In genomic region chr10:43013065-43013464, GRCh38 we compare ENCODE assay signal across 31 cellular contexts.
DNase-seq lines count a peak whose midpoint lies in the region; ATAC-seq, FAIRE-seq and TF ChIP-seq lines count a peak whose summit lies in the region.
"Had no signal": no experiment of that assay in that cellular context is flagged by ENCODE, and none has a peak within 500 bp of the region (broad histone marks: within the 10 kb centered on the region; RNA-seq: fewer than 3 reads in every experiment).

No MANE protein-coding gene starts in this region.

- no peaks in the 10 kb centered on the region for H3K36me3 ChIP-seq in GM12878 (ENCODE audit: control insufficient read depth in 2 of 2, insufficient read depth in 2 of 2, low read length in 1 of 2)

- no peak overlapping the region for H3K4me3 ChIP-seq in NB4 (ENCODE audit: low read depth, low read length)
- H3K4me3 ChIP-seq in GM12878, result no peak overlapping the region
- H3K4me3 ChIP-seq: body of pancreas had no signal

- no peaks in the 10 kb centered on the region for H4K20me1 ChIP-seq in GM12878 (ENCODE audit: control insufficient read depth, insufficient read depth)

- no peak for FAIRE-seq in GM12878 (lab: Jason Lieb, UNC)
- FAIRE-seq: endothelial cell of umbilical vein, kidney had no signal

- H3K27me3 ChIP-seq in GM12878 (replicated peaks in 1 of 2; ENCODE audit: control insufficient read depth in 2 of 2, insufficient read depth in 2 of 2, low read length in 1 of 2), result no peaks in the 10 kb centered on the region; a peak in 1 of 4 replicates
- H3K27me3 ChIP-seq: body of pancreas had no signal

- intact Hi-C loops in GM12878 (cut with micrococcal nuclease; ENCODE audit: unreplicated experiment), result no loop called here

- in situ Hi-C loops in GM12878 (cut with MboI), result loop anchor here (25.0 kb wide), 1 partner anchor 99 kb away; no protein-coding TSS in a partner anchor

- no peaks in the 10 kb centered on the region for H3K9me3 ChIP-seq in GM12878 (replicated peaks; ENCODE audit: control insufficient read depth, insufficient read depth, low read length)
- H3K9me3 ChIP-seq: body of pancreas had no signal

- RAD21 ChIA-PET in GM12878 (lab: Charles Lee; ENCODE audit: unreplicated experiment), result no interaction called here

- peak; percentile 50 for ATAC-seq in HG02981 (IDR thresholded peaks at IDR 0.05; ENCODE audit: unreplicated experiment)
- ATAC-seq in GM12878, result 0 out of 3 replicates have a peak, but pooled peaks have one; percentile 21
- ATAC-seq: body of pancreas; naive thymus-derived CD4-positive, alpha-beta T cell; SK-N-SH treated with all-trans-retinoic acid at 6 μM for 48 hours had no signal

- TF ChIP-seq POLR2A in NB4 (IDR thresholded peaks at IDR 0.05; ENCODE audit: extremely low read depth, insufficient read length), result no peak
- no peak for TF ChIP-seq POLR2A in GM12878 (IDR thresholded peaks at IDR 0.05; ENCODE audit: low read depth, low read length)

- no peak overlapping the region for H3K9ac ChIP-seq in GM12878 (ENCODE audit: control insufficient read depth, insufficient read depth, low read length)

- SMC1A ChIA-PET in GM12878 (lab: Charles Lee; ENCODE audit: uncharacterized antibody, unreplicated experiment), result no interaction called here

- H2AFZ ChIP-seq in GM12878 (ENCODE audit: control insufficient read depth, low read depth, low read length), result no peak overlapping the region

- H3K4me1 ChIP-seq in GM12878 (ENCODE audit: control insufficient read depth, insufficient read depth, low read length), result no peaks in the 10 kb centered on the region
- H3K4me1 ChIP-seq: body of pancreas had no signal

- CTCF ChIA-PET in GM12878 (lab: Yijun Ruan, JAX), result no interaction called here

- H3K4me3 Mint-ChIP-seq in osteocyte (ENCODE audit: unreplicated experiment), result no peak overlapping the region
- H3K4me3 Mint-ChIP-seq: activated CD4-positive, alpha-beta T cell treated with anti-CD3 and anti-CD28 coated beads, Interleukin-2, amount 10 ng/mL, durations not matched to agents 24 days and 14 days; CD4-positive, alpha-beta memory T cell; HFFc6; naive thymus-derived CD4-positive, alpha-beta T cell; T-helper 2 cell treated with Interferon-gamma antibody and Interleukin-4, amounts not matched to agents 5 μg/mL and 100 μg/mL, for 36 hours had no signal

- H3K27me3 Mint-ChIP-seq in osteocyte (ENCODE audit: unreplicated experiment), result peaks cover 21% of the 10 kb centered on the region

- POLR2A ChIA-PET in GM12878 (lab: Charles Lee), result no interaction called here

- WGBS in GM12878 (ENCODE audit: insufficient coverage, insufficient replicate concordance, low lambda C conversion rate, missing lambda C conversion rate), result 0% methylated on average over 1 of the region's 1 CpG

- no peak overlapping the region for H3K4me2 ChIP-seq in GM12878 (ENCODE audit: control insufficient read depth, insufficient read depth)

- TF ChIP-seq CTCF in NB4 (IDR thresholded peaks at IDR 0.05; ENCODE audit: low read depth, low read length) (no peak), GM12878 (IDR thresholded peaks at IDR 0.05 in 2 of 3, conservative IDR thresholded peaks at IDR 0.05 in 1 of 3; ENCODE audit: control insufficient read depth in 2 of 3, extremely low read depth in 1 of 3, insufficient read depth in 1 of 3, low read depth in 3 of 3, low read length in 3 of 3) (no peak), osteocyte (IDR thresholded peaks at IDR 0.05) (no peak)

- H3K36me3 Mint-ChIP-seq in osteocyte (ENCODE audit: unreplicated experiment), result no peaks in the 10 kb centered on the region
- H3K36me3 Mint-ChIP-seq: CD4-positive, alpha-beta memory T cell had no signal

- DNase-seq in CD1c-positive myeloid dendritic cell (ENCODE audit: extremely low spot score) (peak; percentile 5), NB4 (ENCODE audit: low read depth) (peak; percentile 68), GM12878 (ENCODE audit: low read depth, low spot score) (no peak), NCI-H2196 (lab: John Stamatoyannopoulos, UW; ENCODE audit: unreplicated experiment) (no peak), NCI-H446 treated with DMSO at 0.1 percent for 48 hours (lab: John Stamatoyannopoulos, UW) (no peak), osteocyte (ENCODE audit: extremely low spot score, unreplicated experiment) (no peak), NCI-H2081 (lab: John Stamatoyannopoulos, UW) (no peak)
- DNase-seq: 8988T; activated CD4-positive, alpha-beta T cell treated with anti-CD3 and anti-CD28 coated beads, Interleukin-2, amount 10 ng/mL, durations not matched to agents 24 days and 14 days; activated gamma-delta T cell treated with Interleukin-2 at 50 U/mL for 16 hours; activated T-cell treated with anti-CD3 and anti-CD28 coated beads, Interleukin-2, amount 50 U/mL, for 1 hour; body of pancreas; CD4-positive, alpha-beta memory T cell; cerebellar nuclear complex; DMS 273 treated with DMSO at 0.1 percent for 48 hours; HFFc6; kidney; midbrain; naive thymus-derived CD4-positive, alpha-beta T cell; NCI-H1105; NCI-H1930; NCI-H2227 treated with DMSO at 0.1 percent for 48 hours; NCI-H748 treated with DMSO at 0.1 percent for 48 hours; nucleus accumbens; stimulated activated CD4-positive, alpha-beta T cell treated with anti-CD3 and anti-CD28 coated beads, Interleukin-15, amount 100 ng/mL, for 24 hours; stimulated activated naive CD4-positive, alpha-beta T cell had no signal

- TF ChIP-seq RAD21 in GM12878 (IDR thresholded peaks at IDR 0.05; ENCODE audit: insufficient read depth, low read depth, low read length), result no peak

- H3K4me1 Mint-ChIP-seq in osteocyte (ENCODE audit: unreplicated experiment), result no peaks in the 10 kb centered on the region
- H3K4me1 Mint-ChIP-seq: CD4-positive, alpha-beta memory T cell had no signal

- BruUV-seq in GM12878 (replicated peaks; lab: Mats Ljungman, UMichigan), result no TSS peak

- TF ChIP-seq EP300 in GM12878 (IDR thresholded peaks at IDR 0.05; ENCODE audit: borderline replicate concordance in 1 of 2, control insufficient read depth in 1 of 2, low read depth in 2 of 2, low read length in 2 of 2), result no peak

- no peak overlapping the region for H3K27ac ChIP-seq in GM12878 (ENCODE audit: control insufficient read depth, insufficient read depth)
- H3K27ac ChIP-seq: body of pancreas, HL-60 had no signal

- no peaks in the 10 kb centered on the region for H3K79me2 ChIP-seq in GM12878 (ENCODE audit: control insufficient read depth, insufficient read depth, low read length)

- no peaks in the 10 kb centered on the region for H3K9me3 Mint-ChIP-seq in osteocyte (ENCODE audit: unreplicated experiment)
- H3K9me3 Mint-ChIP-seq: activated CD4-positive, alpha-beta T cell treated with anti-CD3 and anti-CD28 coated beads, Interleukin-2, amount 10 ng/mL, durations not matched to agents 24 days and 14 days; HFFc6; T-helper 2 cell treated with Interferon-gamma antibody and Interleukin-4, amounts not matched to agents 5 μg/mL and 100 μg/mL, for 36 hours had no signal

- no peak overlapping the region for H3K27ac Mint-ChIP-seq in osteocyte (ENCODE audit: unreplicated experiment)
- H3K27ac Mint-ChIP-seq: activated CD4-positive, alpha-beta T cell treated with anti-CD3 and anti-CD28 coated beads, Interleukin-2, amount 10 ng/mL, durations not matched to agents 24 days and 14 days; CD4-positive, alpha-beta memory T cell; HFFc6; naive thymus-derived CD4-positive, alpha-beta T cell; T-helper 2 cell treated with Interferon-gamma antibody and Interleukin-4, amounts not matched to agents 5 μg/mL and 100 μg/mL, for 36 hours had no signal

TF ChIP-seq in GM12878, 131 proteins besides CTCF, POLR2A, EP300 and RAD21 (continues in another document):
- TF ChIP-seq FOS (IDR thresholded peaks at IDR 0.05; ENCODE audit: borderline replicate concordance, extremely low read depth, insufficient read length) (no peak), SUPT20H (IDR thresholded peaks at IDR 0.05; ENCODE audit: borderline replicate concordance, control insufficient read depth, low read depth, low read length) (no peak), RFX5 (IDR thresholded peaks at IDR 0.05; ENCODE audit: low read depth, low read length) (no peak), EZH2 (IDR thresholded peaks at IDR 0.05; ENCODE audit: borderline replicate concordance, control insufficient read depth, low read depth, low read length) (no peak), NBN (IDR thresholded peaks at IDR 0.05) (no peak), ZNF622 (IDR thresholded peaks at IDR 0.05) (no peak), HCFC1 (IDR thresholded peaks at IDR 0.05; ENCODE audit: low read length) (no peak), BRCA1 (IDR thresholded peaks at IDR 0.05; ENCODE audit: low read depth, low read length) (no peak), NR2F1 (conservative IDR thresholded peaks at IDR 0.05) (no peak), ZNF687 (IDR thresholded peaks at IDR 0.05) (no peak)
- TF ChIP-seq, protein P1, sequence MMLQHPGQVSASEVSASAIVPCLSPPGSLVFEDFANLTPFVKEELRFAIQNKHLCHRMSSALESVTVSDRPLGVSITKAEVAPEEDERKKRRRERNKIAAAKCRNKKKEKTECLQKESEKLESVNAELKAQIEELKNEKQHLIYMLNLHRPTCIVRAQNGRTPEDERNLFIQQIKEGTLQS (IDR thresholded peaks at IDR 0.05; ENCODE audit: borderline replicate concordance, extremely low read depth, low read depth, low read length), result no peak

Comparison
In these comparisons a context has a peak if more than half of its experiments do, and no peak if none do; other contexts are left out.
1. DNase-seq: peak in CD1c-positive myeloid dendritic cell (single experiment) and NB4 (single experiment); none in GM12878 (single experiment), NCI-H2196 (single experiment), NCI-H446 treated with DMSO at 0.1 percent for 48 hours (single experiment), osteocyte (single experiment) and NCI-H2081 (0 of 2).